Comparison of ENCODE assay signal across 8 cellular contexts in the genomic region with DNA sequence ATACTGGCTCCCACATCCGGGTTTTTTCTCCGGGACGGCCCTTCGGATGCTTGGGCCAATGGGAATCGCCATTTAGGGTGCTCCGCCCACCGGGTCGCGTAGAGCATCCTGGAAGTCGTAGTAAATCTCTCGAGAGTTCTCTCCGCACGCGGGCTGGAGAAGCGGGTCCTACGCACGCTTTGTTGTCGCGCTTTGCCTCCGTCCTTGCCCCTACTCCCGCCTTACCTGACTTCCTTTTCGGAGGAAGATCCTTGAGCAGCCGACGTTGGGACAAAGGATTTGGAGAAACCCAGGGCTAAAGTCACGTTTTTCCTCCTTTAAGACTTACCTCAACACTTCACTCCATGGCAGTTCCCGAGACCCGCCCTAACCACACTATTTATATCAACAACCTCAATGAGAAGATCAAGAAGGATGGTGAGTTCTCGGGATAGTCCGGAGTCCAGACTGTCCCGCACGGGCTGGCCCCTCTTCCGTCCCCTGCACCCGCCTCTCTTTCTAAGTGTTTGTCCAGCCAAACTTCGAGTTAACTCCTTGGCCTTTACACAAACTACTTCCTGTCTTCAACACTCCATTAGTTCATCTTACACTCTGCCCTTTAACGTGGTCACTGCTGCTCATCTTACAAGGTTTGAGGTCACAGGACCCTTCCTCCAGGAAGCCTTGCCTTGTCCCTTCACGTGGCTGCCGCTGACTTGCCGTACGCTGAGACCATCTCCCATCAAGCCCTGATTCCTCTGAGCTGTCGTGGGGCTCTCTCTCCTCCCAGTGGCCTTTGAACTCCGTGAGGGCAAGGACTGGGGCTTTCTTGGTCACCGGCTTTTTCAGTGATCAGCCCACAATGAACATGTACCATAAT. TPM values are rescaled to one million over a fixed set of nuclear protein-coding genes. Genes with fewer than 3 reads are reported as not detected.
DNase-seq lines count a peak whose midpoint lies in the region; ATAC-seq and TF ChIP-seq lines count a peak whose summit lies in the region.

A gene (plus strand): TSS at position 139 of the 859 bp plus-strand sequence. CDS start 206 bp downstream, at position 345.

- H3K27ac ChIP-seq in right cardiac atrium (ENCODE audit: low read length) (peak within 1 kb of the TSS; percentile 99), vagina (peak within 1 kb of the TSS; percentile 92)

- under 1% methylated on average over 42 of the region's 42 CpGs for WGBS in right cardiac atrium

- intact Hi-C loops in right cardiac atrium (cut with DNase I) (loop anchor here in 1 of 4 donors (5.0 kb wide), 1 partner anchor 51 kb away; no protein-coding TSS in a partner anchor), vagina (cut with DNase I) (loop anchor here (10.0 kb wide), 1 partner anchor 54 kb away; no protein-coding TSS in a partner anchor)

- peak in 1 of 2 donors; percentile 89 for TF ChIP-seq POLR2A in vagina (IDR thresholded peaks at IDR 0.05)

- DNase-seq in NCI-H187 (lab: John Stamatoyannopoulos, UW) (peak; percentile 95 to 99), T-helper 2 cell (peak; percentile 85 to 98 (median 96)), anterior cingulate cortex (lab: John Stamatoyannopoulos, UW) (peak in 55 of 58 donors; percentile 87 to 100 (median 98)), right cardiac atrium (peak; percentile 97 to 99 (median 98)), pulmonary artery endothelial cell (ENCODE audit: low read depth, low spot score) (peak; percentile 93), vagina (ENCODE audit: extremely low spot score in 2 of 2) (peak; percentile 98 to 99)

- H3K36me3 ChIP-seq in vagina = peaks cover 0 to 12% of the 10 kb centered on the region in 2 donors

- H3K4me3 ChIP-seq in right cardiac atrium (ENCODE audit: low read length) = peak within 1 kb of the TSS; percentile 73
- H3K4me3 ChIP-seq in vagina = peak within 1 kb of the TSS; percentile 68 to 73

- H3K9me3 ChIP-seq in right cardiac atrium (ENCODE audit: control insufficient read depth, low read length) (no peaks in the 10 kb centered on the region), vagina (no peaks in the 10 kb centered on the region)

- ATAC-seq in GM18498 (IDR thresholded peaks at IDR 0.05; ENCODE audit: unreplicated experiment) = peak; percentile 63
- peak; percentile 50 for ATAC-seq in HG02938 (IDR thresholded peaks at IDR 0.05; ENCODE audit: unreplicated experiment)
- ATAC-seq in right cardiac atrium = peak; percentile 91 to 92

- H3K27me3 ChIP-seq in right cardiac atrium (ENCODE audit: control insufficient read depth, insufficient read depth) (no peaks in the 10 kb centered on the region), vagina (no peaks in the 10 kb centered on the region)

- peaks cover 13% of the 10 kb centered on the region for H3K4me1 ChIP-seq in right cardiac atrium (ENCODE audit: control insufficient read depth, insufficient read depth, low read length)
- peaks cover 55% of the 10 kb centered on the region for H3K4me1 ChIP-seq in vagina

- peak in 1 of 3 experiments; percentile 13 for TF ChIP-seq CTCF in vagina (IDR thresholded peaks at IDR 0.05)

RNA-seq across cellular contexts. Expression of the gene that starts here (rescaled TPM):
- total RNA-seq in right cardiac atrium (10 to 100 TPM; 32.3 to 44.9 (median 39.5) TPM), pulmonary artery endothelial cell (54.3 and 55.1 TPM in 2 replicates), vagina (72.7 TPM)
- polyA plus RNA-seq in right cardiac atrium = 27.0 TPM

Comparison
In these comparisons a context has a peak if more than half of its experiments do, and no peak if none do; other contexts are left out.
1. Peak in every context shown above with its lines: DNase-seq, ATAC-seq, H3K4me3 ChIP-seq and H3K27ac ChIP-seq.